Comparison of ENCODE assay signal across 1 cellular context in genomic region chr17:54968954-54969400, GRCh38.
A peak's percentile ranks its signal among the peaks of the same experiment; 100 is the strongest.
TF ChIP-seq lines count a peak whose summit lies in the region.

No MANE protein-coding gene starts in this region.

TF ChIP-seq in HEK293, 187 proteins besides CTCF, POLR2A, EP300 and RAD21 (continued from another document):
- peak; percentile 83 for TF ChIP-seq PRDM10 (tag by site-specific recombination; IDR thresholded peaks at IDR 0.05)
- TF ChIP-seq ZNF2 (tag by site-specific recombination; IDR thresholded peaks at IDR 0.05), result 0 out of 2 replicates have a peak, but pooled peaks have one; percentile 0
- 0 out of 2 replicates have a peak, but pooled peaks have one; percentile 5 for TF ChIP-seq TRIM28 (IDR thresholded peaks at IDR 0.05; ENCODE audit: borderline replicate concordance, low read length)
- TF ChIP-seq ZNF639 (tag by site-specific recombination; IDR thresholded peaks at IDR 0.05), result no peak
- peak; percentile 38; the same call in 1 of the 2 replicates for TF ChIP-seq PRDM1 (tag by site-specific recombination; IDR thresholded peaks at IDR 0.05)
- no peak for TF ChIP-seq ZNF169 (tag by site-specific recombination; IDR thresholded peaks at IDR 0.05)
- peak; percentile 6; the same call in 1 of the 2 replicates for TF ChIP-seq ZNF335 (tag by site-specific recombination; conservative IDR thresholded peaks at IDR 0.05)
TF ChIP-seq in HEK293: peak in this region for 11.
